ENCODE assay signal across 7 cellular contexts in genomic region chrX:57908972-57909594, GRCh38. TPM values are rescaled to one million over a fixed set of nuclear protein-coding genes. Genes with fewer than 3 reads are reported as not detected.
DNase-seq lines count a peak whose midpoint lies in the region; ATAC-seq and TF ChIP-seq lines count a peak whose summit lies in the region.
"Not testable (repeated sequence)": the region's sequence is repeated elsewhere in the genome, so short reads cannot be mapped to it uniquely, and the experiment has no call there.

No MANE protein-coding gene starts in this region.

- peak overlapping the region; percentile 61; the same call in 1 of the 2 replicates for H3K4me3 ChIP-seq in GM08714 (ENCODE audit: low read length)
- H3K4me3 ChIP-seq in astrocyte of the cerebellum (ENCODE audit: low read depth, low read length) = peak overlapping the region; percentile 39
- H3K4me3 ChIP-seq in left lung = peak overlapping the region; percentile 35 to 44
- peak overlapping the region; percentile 69 for H3K4me3 ChIP-seq in skeletal muscle satellite cell (ENCODE audit: low read length)

- H3K27ac ChIP-seq in left lung = peak overlapping the region; percentile 83 to 84

- H3K4me3 Mint-ChIP-seq in T-helper 1 cell treated with Interleukin-12 subunit alpha and Interleukin-12 subunit beta and Interleukin-4 antibody, amounts not matched to agents 30 μg/mL and 1 μg/mL, for 36 hours = peak overlapping the region; percentile 4

- H3K36me3 ChIP-seq in left lung; skeletal muscle satellite cell (ENCODE audit: insufficient read depth, low read length): not testable (repeated sequence)

- peaks cover 31% of the 10 kb centered on the region for H3K4me1 Mint-ChIP-seq in T-helper 1 cell treated with Interleukin-12 subunit alpha and Interleukin-12 subunit beta and Interleukin-4 antibody, amounts not matched to agents 30 μg/mL and 1 μg/mL, for 36 hours (ENCODE audit: low read depth)

- H3K27me3 ChIP-seq in left lung; skeletal muscle satellite cell (ENCODE audit: control insufficient read depth, insufficient read depth, low read length): not testable (repeated sequence)

- not testable (repeated sequence) for H3K36me3 Mint-ChIP-seq in T-helper 1 cell treated with Interleukin-12 subunit alpha and Interleukin-12 subunit beta and Interleukin-4 antibody, amounts not matched to agents 30 μg/mL and 1 μg/mL, for 36 hours (ENCODE audit: low read depth)

- not testable (repeated sequence) for TF ChIP-seq CTCF in astrocyte of the cerebellum (IDR thresholded peaks at IDR 0.05; ENCODE audit: low read depth, low read length, missing control alignments); left lung (IDR thresholded peaks at IDR 0.05)

- peak overlapping the region; percentile 75 for H3K4me2 ChIP-seq in skeletal muscle satellite cell (ENCODE audit: low read length)

- not testable (repeated sequence) for H3K27ac Mint-ChIP-seq in T-helper 1 cell treated with Interleukin-12 subunit alpha and Interleukin-12 subunit beta and Interleukin-4 antibody, amounts not matched to agents 30 μg/mL and 1 μg/mL, for 36 hours

- DNase-seq in NAMALWA (ENCODE audit: low spot score) = peak; percentile 3
- not testable (repeated sequence) for DNase-seq in astrocyte of the cerebellum (ENCODE audit: low read depth); left lung

- H3K9me3 ChIP-seq in left lung; skeletal muscle satellite cell (replicated peaks; ENCODE audit: low read length): not testable (repeated sequence)

- peaks cover 2 to 21% of the 10 kb centered on the region in 2 donors for H3K4me1 ChIP-seq in left lung
- H3K4me1 ChIP-seq in skeletal muscle satellite cell (ENCODE audit: control insufficient read depth, insufficient read depth, low read length) = peaks cover 14% of the 10 kb centered on the region

- intact Hi-C loops in left lung (cut with DNase I) = not testable (repeated sequence)

- H3K9ac ChIP-seq in skeletal muscle satellite cell (ENCODE audit: low read depth, low read length) = peak overlapping the region; percentile 79

- H3K27me3 Mint-ChIP-seq in T-helper 1 cell treated with Interleukin-12 subunit alpha and Interleukin-12 subunit beta and Interleukin-4 antibody, amounts not matched to agents 30 μg/mL and 1 μg/mL, for 36 hours (ENCODE audit: low read depth) = not testable (repeated sequence)

- H3K9me3 Mint-ChIP-seq in T-helper 1 cell treated with Interleukin-12 subunit alpha and Interleukin-12 subunit beta and Interleukin-4 antibody, amounts not matched to agents 30 μg/mL and 1 μg/mL, for 36 hours = not testable (repeated sequence)

- in situ Hi-C loops in astrocyte of the cerebellum (cut with HindIII; ENCODE audit: low sequenced_read_pairs) = not testable (repeated sequence)

- ATAC-seq in esophagus mucosa = peak; percentile 7
- peak; percentile 18 for ATAC-seq in left lung

RNA-seq across cellular contexts. Expression of gene ZXDA, which starts 1.2 kb away (rescaled TPM):
- total RNA-seq in esophagus mucosa = 1.3 TPM
- total RNA-seq in left lung = 1 to 10 TPM; 3.7 to 4.5 TPM
- total RNA-seq in skeletal muscle satellite cell (2012; rRNA removed) = 4.1 and 4.6 TPM in 2 replicates
